19 cellular contexts compared by ENCODE assay signal in the genomic region with DNA sequence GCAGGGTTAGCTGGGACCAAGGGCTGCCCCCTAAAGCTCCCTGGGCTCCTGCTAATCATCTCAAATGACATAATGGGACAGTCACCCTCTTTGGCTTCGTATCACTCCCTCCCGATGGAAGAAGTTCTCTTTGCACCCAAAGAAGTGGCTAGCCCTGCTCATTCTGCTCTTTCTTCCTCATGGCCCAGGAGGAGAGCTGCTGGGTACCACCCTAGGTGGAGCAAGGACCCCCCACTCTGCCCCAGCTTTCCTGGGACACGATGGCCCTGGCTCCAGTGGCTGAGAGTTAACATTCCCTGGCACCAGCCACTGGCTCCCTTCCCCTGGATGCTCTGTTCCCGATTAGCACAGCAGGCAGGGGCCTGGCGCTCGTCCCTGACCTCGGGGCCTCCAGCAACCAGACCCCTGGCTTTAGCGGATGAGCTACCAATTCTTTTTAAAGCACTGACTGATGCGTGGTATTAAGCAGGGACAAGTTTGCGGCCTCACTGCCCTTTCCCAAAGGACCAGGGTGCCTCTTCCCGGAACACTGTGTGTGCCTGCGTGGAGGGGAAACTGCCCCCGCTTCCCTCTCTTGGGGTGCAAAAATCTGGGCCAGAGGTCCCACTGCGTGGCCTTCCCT. TPM values are rescaled to one million over a fixed set of nuclear protein-coding genes. Genes with fewer than 3 reads are reported as not detected.
DNase-seq lines count a peak whose midpoint lies in the region; ATAC-seq and TF ChIP-seq lines count a peak whose summit lies in the region.
"Had no signal": no experiment of that assay in that cellular context is flagged by ENCODE, and none has a peak within 500 bp of the region (broad histone marks: within the 10 kb centered on the region; RNA-seq: fewer than 3 reads in every experiment).

No MANE protein-coding gene starts in this region.

- 36 to 43% (median 39%) methylated on average over 8 to 14 of the region's 14 CpGs for WGBS in heart left ventricle, 4 donors

- no peaks in the 10 kb centered on the region for H3K36me3 ChIP-seq in adipocyte (ENCODE audit: control insufficient read depth, insufficient read depth, low read length, severe bottlenecking)
- H3K36me3 ChIP-seq in heart left ventricle: peaks cover 0 to 27% (median 7%) of the 10 kb centered on the region in 9 donors
- H3K36me3 ChIP-seq in osteoblast (ENCODE audit: insufficient read depth, low read length): no peaks in the 10 kb centered on the region
- H3K36me3 ChIP-seq: colonic mucosa had no signal

- no peaks in the 10 kb centered on the region for H3K79me2 ChIP-seq in osteoblast (ENCODE audit: insufficient read depth, low read length)

- no peak overlapping the region for H2AFZ ChIP-seq in osteoblast (ENCODE audit: low read length)

- CTCF ChIA-PET in activated CD4-positive, alpha-beta T cell treated with anti-CD3 and anti-CD28 coated beads for 36 hours (lab: Charles Lee): interaction anchor here (2.2 kb wide), 1 partner anchor 39 kb away, joined by 9 read pairs; no protein-coding TSS in a partner anchor

- TF ChIP-seq CTCF in heart left ventricle (IDR thresholded peaks at IDR 0.05) (no peak), osteoblast (IDR thresholded peaks at IDR 0.05; ENCODE audit: extremely low read depth, low read depth, low read length) (no peak), foreskin fibroblast (IDR thresholded peaks at IDR 0.05; ENCODE audit: low read depth, low read length) (no peak)

- H3K27me3 ChIP-seq in adipocyte (replicated peaks; ENCODE audit: control insufficient read depth, insufficient read depth, low read length) (peaks cover 4% of the 10 kb centered on the region), heart left ventricle (peaks cover 0 to 7% (median 0%) of the 10 kb centered on the region in 9 donors), osteoblast (ENCODE audit: insufficient read depth, low read length) (peaks cover 16% of the 10 kb centered on the region)
- H3K27me3 ChIP-seq: colonic mucosa had no signal

- TF ChIP-seq POLR2A in heart left ventricle (IDR thresholded peaks at IDR 0.05): peak in 1 of 2 donors; percentile 37

- H3K27ac Mint-ChIP-seq in activated CD4-positive, alpha-beta T cell treated with anti-CD3 and anti-CD28 coated beads for 36 hours: no peak overlapping the region
- H3K27ac Mint-ChIP-seq: activated naive CD4-positive, alpha-beta T cell treated with anti-CD3 and anti-CD28 coated beads for 36 hours had no signal

- no peak overlapping the region for H3K4me2 ChIP-seq in osteoblast (ENCODE audit: insufficient read depth, low read length)

- H3K4me3 ChIP-seq in adipocyte (ENCODE audit: low read length) (no peak overlapping the region), heart left ventricle (peak overlapping the region; percentile 29 to 62 (median 53)), osteoblast (ENCODE audit: insufficient read depth, low read length) (no peak overlapping the region), foreskin fibroblast (ENCODE audit: low read depth in 1 of 2, low read length in 2 of 2) (no peak overlapping the region)
- H3K4me3 ChIP-seq: colonic mucosa had no signal

- DNase-seq in adipocyte (ENCODE audit: low read depth): no peak
- DNase-seq in heart left ventricle: peak; percentile 54 to 92 (median 84)
- peak; percentile 58 for DNase-seq in osteoblast (ENCODE audit: insufficient read length, low spot score, missing footprints)
- no peak for DNase-seq in OCI-M1 (lab: John Stamatoyannopoulos, UW)
- DNase-seq in activated CD4-positive, alpha-beta T cell treated with anti-CD3 and anti-CD28 coated beads for 36 hours: no peak
- DNase-seq in foreskin fibroblast: no peak
- DNase-seq: activated CD4-positive, alpha-beta T cell treated with anti-CD3 and anti-CD28 coated beads for 48 hours; activated CD8-positive, alpha-beta memory T cell treated with anti-CD3 and anti-CD28 coated beads, Interleukin-2, amount 50 U/mL, for 48 hours; activated naive CD4-positive, alpha-beta T cell treated with anti-CD3 and anti-CD28 coated beads for 36 hours; colonic mucosa; head of caudate nucleus; KBM-7; mesendoderm; NCI-H1092; NCI-H69; PC-3; stimulated activated CD4-positive, alpha-beta T cell treated with anti-CD3 and anti-CD28 coated beads, Interleukin-4, amount 100 ng/mL, for 4 hours; stimulated activated CD8-positive, alpha-beta memory T cell treated with anti-CD3 and anti-CD28 coated beads, Interleukin-4, amount 100 ng/mL, for 48 hours had no signal

- no peaks in the 10 kb centered on the region for H3K9me3 Mint-ChIP-seq in activated CD4-positive, alpha-beta T cell treated with anti-CD3 and anti-CD28 coated beads for 36 hours (ENCODE audit: low read depth)
- H3K9me3 Mint-ChIP-seq: activated naive CD4-positive, alpha-beta T cell treated with anti-CD3 and anti-CD28 coated beads for 36 hours had no signal

- H3K4me1 ChIP-seq in adipocyte (ENCODE audit: control insufficient read depth, insufficient read depth, low read length): peaks cover 47% of the 10 kb centered on the region
- H3K4me1 ChIP-seq in heart left ventricle: peaks cover 0 to 45% (median 8%) of the 10 kb centered on the region in 12 donors
- peaks cover 23% of the 10 kb centered on the region for H3K4me1 ChIP-seq in osteoblast (ENCODE audit: insufficient read depth, low read length)

- POLR2A ChIA-PET in activated CD4-positive, alpha-beta T cell treated with anti-CD3 and anti-CD28 coated beads for 36 hours (lab: Charles Lee): no interaction called here

- ATAC-seq in heart left ventricle (peak; percentile 65 to 81 (median 70)), GM21423 (IDR thresholded peaks at IDR 0.05; ENCODE audit: unreplicated experiment) (no peak)
- ATAC-seq in activated CD4-positive, alpha-beta T cell treated with anti-CD3 and anti-CD28 coated beads for 36 hours: no peak
- ATAC-seq: PC-3 had no signal

- peak overlapping the region; percentile 65 for H3K9ac ChIP-seq in adipocyte (ENCODE audit: low read length)

- H3K9me3 ChIP-seq in adipocyte (ENCODE audit: control insufficient read depth, low read length) (no peaks in the 10 kb centered on the region), heart left ventricle (no peaks in the 10 kb centered on the region), osteoblast (ENCODE audit: low read depth, low read length) (no peaks in the 10 kb centered on the region)
- H3K9me3 ChIP-seq: colonic mucosa had no signal

- no peak overlapping the region for H3K4me3 Mint-ChIP-seq in activated CD4-positive, alpha-beta T cell treated with anti-CD3 and anti-CD28 coated beads for 36 hours
- H3K4me3 Mint-ChIP-seq: activated naive CD4-positive, alpha-beta T cell treated with anti-CD3 and anti-CD28 coated beads for 36 hours had no signal

- H3K36me3 Mint-ChIP-seq in activated CD4-positive, alpha-beta T cell treated with anti-CD3 and anti-CD28 coated beads for 36 hours (ENCODE audit: low read depth): no peaks in the 10 kb centered on the region

- peaks cover 9% of the 10 kb centered on the region for H3K4me1 Mint-ChIP-seq in activated CD4-positive, alpha-beta T cell treated with anti-CD3 and anti-CD28 coated beads for 36 hours

- no peaks in the 10 kb centered on the region for H4K20me1 ChIP-seq in osteoblast (ENCODE audit: insufficient read depth, low read length)

- H3K27me3 Mint-ChIP-seq in activated CD4-positive, alpha-beta T cell treated with anti-CD3 and anti-CD28 coated beads for 36 hours: peaks cover 11% of the 10 kb centered on the region

- H3K27ac ChIP-seq in heart left ventricle (peak overlapping the region; percentile 76 to 100 (median 95)), osteoblast (ENCODE audit: low read depth, low read length) (no peak overlapping the region)
- H3K27ac ChIP-seq: colonic mucosa had no signal

- intact Hi-C loops in heart left ventricle (cut with DNase I): loop anchor here in 5 of 10 donors (2.0 to 5.0 kb wide), 4 partner anchors 38 to 153 kb away; a partner anchor contains a TSS
- intact Hi-C loops in activated CD4-positive, alpha-beta T cell treated with anti-CD3 and anti-CD28 coated beads for 36 hours (cut with DNase I, micrococcal nuclease): no loop called here

RNA-seq across cellular contexts. Expression of a gene that starts 1.2 kb away (rescaled TPM):
- total RNA-seq in heart left ventricle (100 to 1,000 TPM; 230 to 379 (median 288) TPM), osteoblast (under 0.01 TPM in 1 of 2 replicates, not detected in the other)
- 100 to 1,000 TPM in 1 of 2 donors, 10 to 100 TPM in 1; 76.7 to 327 TPM for polyA plus RNA-seq in heart left ventricle
- not detected for total RNA-seq in activated CD4-positive, alpha-beta T cell treated with anti-CD3 and anti-CD28 coated beads for 36 hours
- total RNA-seq: activated naive CD4-positive, alpha-beta T cell treated with anti-CD3 and anti-CD28 coated beads for 36 hours had no signal

RNA-seq across cellular contexts. Expression of a gene that starts 32.2 kb away (rescaled TPM):
- total RNA-seq in heart left ventricle (1 to 10 TPM in 1 of 9 donors, under 1 TPM in 5, not detected in 3; 0.19 to 1.3 (median 0.49) TPM), osteoblast (under 0.01 TPM in 2 replicates)
- polyA plus RNA-seq in heart left ventricle: under 1 TPM; 0.04 to 0.12 TPM
- not detected for total RNA-seq in activated CD4-positive, alpha-beta T cell treated with anti-CD3 and anti-CD28 coated beads for 36 hours
- total RNA-seq: activated naive CD4-positive, alpha-beta T cell treated with anti-CD3 and anti-CD28 coated beads for 36 hours had no signal

Comparison
In these comparisons a context has a peak if more than half of its experiments do, and no peak if none do; other contexts are left out.
1. DNase-seq: peak in heart left ventricle (5 of 5) and osteoblast (single experiment); none in adipocyte (single experiment), OCI-M1 (single experiment), activated CD4-positive, alpha-beta T cell treated with anti-CD3 and anti-CD28 coated beads for 36 hours (single experiment) and foreskin fibroblast (0 of 2).
2. H3K4me3 ChIP-seq: peak in heart left ventricle (12 of 12); none in adipocyte (single experiment), osteoblast (single experiment) and foreskin fibroblast (0 of 2).
3. ATAC-seq: peak in heart left ventricle (4 of 4); none in activated CD4-positive, alpha-beta T cell treated with anti-CD3 and anti-CD28 coated beads for 36 hours (single experiment) and GM21423 (single experiment).
4. RNA of a gene that starts 1.2 kb away (total RNA-seq): 230 to 379 TPM in heart left ventricle; under 0.01 TPM in osteoblast and not detected in activated CD4-positive, alpha-beta T cell treated with anti-CD3 and anti-CD28 coated beads for 36 hours; every median in the first group is over 100 times any median in the second.